35 cellular contexts compared by ENCODE assay signal in the genomic region with DNA sequence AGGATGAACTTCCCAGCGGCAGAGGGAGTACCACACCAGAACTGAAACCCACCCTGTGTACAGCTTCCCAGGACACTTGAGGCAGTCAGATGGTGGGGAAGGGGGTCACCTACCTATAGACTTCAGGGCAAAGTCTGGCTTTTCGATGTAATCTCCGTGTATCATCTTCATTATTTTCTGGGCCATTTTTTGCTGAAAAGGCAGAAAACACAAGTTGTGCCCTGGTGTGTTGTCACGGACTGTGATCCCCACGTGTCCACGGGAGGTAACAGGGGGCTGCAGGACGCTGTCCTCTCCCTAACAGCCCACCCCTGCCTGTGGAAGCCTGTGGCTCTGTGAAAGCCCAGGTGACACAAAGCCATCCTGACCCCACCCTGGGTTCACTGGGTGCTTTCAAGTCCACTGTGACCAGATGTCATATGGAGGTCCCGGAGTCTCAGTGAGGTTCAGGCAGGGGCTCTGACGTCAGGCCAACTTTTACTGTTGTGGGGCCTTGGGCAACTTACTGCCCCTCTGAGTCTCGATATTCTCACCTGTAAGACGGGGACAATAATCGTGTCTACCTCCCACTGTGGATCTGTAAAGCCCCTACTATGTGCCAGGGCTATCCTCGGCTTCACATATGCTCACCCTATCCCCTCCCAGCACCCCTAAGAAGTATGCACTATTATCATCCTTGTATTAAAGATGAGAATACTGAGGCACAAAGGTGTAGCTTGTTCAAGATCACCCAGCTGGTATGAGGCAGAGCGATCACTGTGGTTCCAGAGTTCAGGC. TPM values are rescaled to one million over a fixed set of nuclear protein-coding genes. Genes with fewer than 3 reads are reported as not detected.
"Had no signal": no experiment of that assay in that cellular context is flagged by ENCODE, and none has a peak within 500 bp of the region (broad histone marks: within the 10 kb centered on the region; RNA-seq: fewer than 3 reads in every experiment).

No MANE protein-coding gene starts in this region.

- H3K27me3 ChIP-seq: ascending aorta, cardiac muscle cell, neural progenitor cell, vagina had no signal

- H3K4me2 ChIP-seq: neural progenitor cell had no signal

- H3K4me3 Mint-ChIP-seq: activated CD8-positive, alpha-beta memory T cell treated with anti-CD3 and anti-CD28 coated beads, Interleukin-2, amount 10 ng/mL, durations not matched to agents 7 days and 5 days; activated CD8-positive, alpha-beta T cell treated with anti-CD3 and anti-CD28 coated beads, Interleukin-2, amount 10 ng/mL, durations not matched to agents 7 days and 5 days; activated naive CD8-positive, alpha-beta T cell treated with anti-CD3 and anti-CD28 coated beads, Interleukin-2, amount 10 ng/mL, durations not matched to agents 7 days and 5 days; brain; immature natural killer cell; natural killer cell; neural progenitor cell; stimulated activated naive CD8-positive, alpha-beta T cell treated with anti-CD3 and anti-CD28 coated beads, Interleukin-15, Interleukin-2, amounts not matched to agents 100 ng/mL and 50 ng/mL, for 24 hours; type B pancreatic cell; WTC11 had no signal

- H3K27me3 Mint-ChIP-seq: activated CD8-positive, alpha-beta memory T cell treated with anti-CD3 and anti-CD28 coated beads, Interleukin-2, amount 10 ng/mL, durations not matched to agents 7 days and 5 days; activated naive CD8-positive, alpha-beta T cell treated with anti-CD3 and anti-CD28 coated beads, Interleukin-2, amount 10 ng/mL, durations not matched to agents 7 days and 5 days; stimulated activated naive CD8-positive, alpha-beta T cell treated with anti-CD3 and anti-CD28 coated beads, Interleukin-15, Interleukin-2, amounts not matched to agents 100 ng/mL and 50 ng/mL, for 24 hours had no signal

- H3K4me3 ChIP-seq: ascending aorta, cardiac muscle cell, neural progenitor cell, thoracic aorta, vagina had no signal

- H3K9me3 Mint-ChIP-seq: immature natural killer cell, natural killer cell, type B pancreatic cell, WTC11 had no signal

- H3K4me1 ChIP-seq: ascending aorta, neural progenitor cell, vagina had no signal

- H3K36me3 Mint-ChIP-seq: activated CD8-positive, alpha-beta memory T cell treated with anti-CD3 and anti-CD28 coated beads, Interleukin-2, amount 10 ng/mL, durations not matched to agents 7 days and 5 days; brain; immature natural killer cell; natural killer cell; neural progenitor cell; type B pancreatic cell; WTC11 had no signal

- H3K36me3 ChIP-seq: ascending aorta, cardiac muscle cell, neural progenitor cell, thoracic aorta, vagina had no signal

- H3K27ac Mint-ChIP-seq: activated CD8-positive, alpha-beta memory T cell treated with anti-CD3 and anti-CD28 coated beads, Interleukin-2, amount 10 ng/mL, durations not matched to agents 7 days and 5 days; activated CD8-positive, alpha-beta T cell treated with anti-CD3 and anti-CD28 coated beads, Interleukin-2, amount 10 ng/mL, durations not matched to agents 7 days and 5 days; activated naive CD8-positive, alpha-beta T cell treated with anti-CD3 and anti-CD28 coated beads, Interleukin-2, amount 10 ng/mL, durations not matched to agents 7 days and 5 days; activated T-helper 2 cell treated with anti-CD3 and anti-CD28 coated beads, Interferon-gamma antibody, Interleukin-2, Interleukin-4, amounts not matched to agents 10 μg/mL and 5 μg/mL and 100 μg/mL, durations not matched to agents 14 hours and 24 hours and 36 hours; brain; natural killer cell; neural progenitor cell; stimulated activated naive CD8-positive, alpha-beta T cell treated with anti-CD3 and anti-CD28 coated beads, Interleukin-15, Interleukin-2, amounts not matched to agents 100 ng/mL and 50 ng/mL, for 24 hours; type B pancreatic cell; WTC11 had no signal

- DNase-seq: activated CD4-positive, alpha-beta T cell treated with anti-CD3 and anti-CD28 coated beads for 1 hour; activated CD4-positive, alpha-beta T cell treated with anti-CD3 and anti-CD28 coated beads, Interleukin-2, amount 50 U/mL, for 1 hour; activated CD8-positive, alpha-beta memory T cell treated with anti-CD3 and anti-CD28 coated beads, Interleukin-2, amount 10 ng/mL, durations not matched to agents 7 days and 5 days; activated CD8-positive, alpha-beta T cell treated with anti-CD3 and anti-CD28 coated beads, Interleukin-2, amount 10 ng/mL, durations not matched to agents 7 days and 5 days; activated naive CD8-positive, alpha-beta T cell treated with anti-CD3 and anti-CD28 coated beads, Interleukin-2, amount 10 ng/mL, durations not matched to agents 7 days and 5 days; activated T-cell treated with anti-CD3 and anti-CD28 coated beads, Interleukin-2, amount 50 U/mL, for 48 hours; cortex of kidney; head of caudate nucleus; hypothalamus; immature natural killer cell; natural killer cell; right cardiac atrium; stimulated activated CD4-positive, alpha-beta T cell treated with anti-CD3 and anti-CD28 coated beads, Interleukin-12 subunit alpha, Interleukin-12 subunit beta, amount 100 ng/mL, for 4 hours; stimulated activated CD4-positive, alpha-beta T cell treated with anti-CD3 and anti-CD28 coated beads, Interleukin-4, amount 100 ng/mL, for 1 hour; T-helper 2 cell had no signal

- ATAC-seq: activated CD8-positive, alpha-beta memory T cell treated with anti-CD3 and anti-CD28 coated beads, Interleukin-2, amount 10 ng/mL, durations not matched to agents 7 days and 5 days; activated CD8-positive, alpha-beta T cell treated with anti-CD3 and anti-CD28 coated beads, Interleukin-2, amount 10 ng/mL, durations not matched to agents 7 days and 5 days; natural killer cell; right cardiac atrium; WTC11 had no signal

- H3K9ac ChIP-seq: neural progenitor cell had no signal

- H2AFZ ChIP-seq: neural progenitor cell had no signal

- H3K27ac ChIP-seq: ascending aorta, cardiac muscle cell, neural progenitor cell, thoracic aorta, vagina had no signal

- H3K4me1 Mint-ChIP-seq: activated CD8-positive, alpha-beta memory T cell treated with anti-CD3 and anti-CD28 coated beads, Interleukin-2, amount 10 ng/mL, durations not matched to agents 7 days and 5 days; brain; immature natural killer cell; WTC11 had no signal

- FAIRE-seq: endothelial cell of umbilical vein had no signal

- H3K9me3 ChIP-seq: ascending aorta, thoracic aorta, vagina had no signal

RNA-seq across cellular contexts. Expression of gene SUN5, which starts 14.5 kb away (rescaled TPM):
- total RNA-seq: activated CD8-positive, alpha-beta memory T cell treated with anti-CD3 and anti-CD28 coated beads, Interleukin-2, amount 10 ng/mL, durations not matched to agents 7 days and 5 days; activated CD8-positive, alpha-beta T cell treated with anti-CD3 and anti-CD28 coated beads, Interleukin-2, amount 10 ng/mL, durations not matched to agents 7 days and 5 days; activated naive CD8-positive, alpha-beta T cell treated with anti-CD3 and anti-CD28 coated beads, Interleukin-2, amount 10 ng/mL, durations not matched to agents 7 days and 5 days; activated T-helper 2 cell treated with anti-CD3 and anti-CD28 coated beads, Interferon-gamma antibody, Interleukin-2, Interleukin-4, amounts not matched to agents 10 μg/mL and 5 μg/mL and 100 μg/mL, durations not matched to agents 14 hours and 24 hours and 36 hours; ascending aorta; cardiac muscle cell; cerebellum; endothelial cell of umbilical vein; fibroblast of lung; fibroblast of villous mesenchyme; kidney epithelial cell; lower leg skin; natural killer cell; omental fat pad; right cardiac atrium; skeletal muscle tissue; subcutaneous adipose tissue; thoracic aorta; vagina; WTC11 had no signal
- polyA plus RNA-seq: cardiac muscle cell, endothelial cell of umbilical vein, esophagus, fibroblast of lung, immature natural killer cell, right cardiac atrium had no signal

RNA-seq across cellular contexts. Expression of gene BPIFB2, which starts 17.8 kb away (rescaled TPM):
- total RNA-seq: activated CD8-positive, alpha-beta memory T cell treated with anti-CD3 and anti-CD28 coated beads, Interleukin-2, amount 10 ng/mL, durations not matched to agents 7 days and 5 days; activated CD8-positive, alpha-beta T cell treated with anti-CD3 and anti-CD28 coated beads, Interleukin-2, amount 10 ng/mL, durations not matched to agents 7 days and 5 days; activated naive CD8-positive, alpha-beta T cell treated with anti-CD3 and anti-CD28 coated beads, Interleukin-2, amount 10 ng/mL, durations not matched to agents 7 days and 5 days; activated T-helper 2 cell treated with anti-CD3 and anti-CD28 coated beads, Interferon-gamma antibody, Interleukin-2, Interleukin-4, amounts not matched to agents 10 μg/mL and 5 μg/mL and 100 μg/mL, durations not matched to agents 14 hours and 24 hours and 36 hours; ascending aorta; cardiac muscle cell; cerebellum; endothelial cell of umbilical vein; fibroblast of lung; fibroblast of villous mesenchyme; kidney epithelial cell; lower leg skin; natural killer cell; omental fat pad; right cardiac atrium; skeletal muscle tissue; subcutaneous adipose tissue; thoracic aorta; vagina had no signal
- polyA plus RNA-seq: cardiac muscle cell, endothelial cell of umbilical vein, fibroblast of lung, immature natural killer cell, right cardiac atrium had no signal

RNA-seq across cellular contexts. Expression of gene BPIFB6, which starts 41.8 kb away (rescaled TPM):
- total RNA-seq: activated CD8-positive, alpha-beta memory T cell treated with anti-CD3 and anti-CD28 coated beads, Interleukin-2, amount 10 ng/mL, durations not matched to agents 7 days and 5 days; activated CD8-positive, alpha-beta T cell treated with anti-CD3 and anti-CD28 coated beads, Interleukin-2, amount 10 ng/mL, durations not matched to agents 7 days and 5 days; activated naive CD8-positive, alpha-beta T cell treated with anti-CD3 and anti-CD28 coated beads, Interleukin-2, amount 10 ng/mL, durations not matched to agents 7 days and 5 days; activated T-helper 2 cell treated with anti-CD3 and anti-CD28 coated beads, Interferon-gamma antibody, Interleukin-2, Interleukin-4, amounts not matched to agents 10 μg/mL and 5 μg/mL and 100 μg/mL, durations not matched to agents 14 hours and 24 hours and 36 hours; ascending aorta; cardiac muscle cell; cerebellum; endothelial cell of umbilical vein; fibroblast of lung; fibroblast of villous mesenchyme; kidney epithelial cell; lower leg skin; natural killer cell; omental fat pad; right cardiac atrium; skeletal muscle tissue; subcutaneous adipose tissue; thoracic aorta; vagina; WTC11 had no signal
- polyA plus RNA-seq: cardiac muscle cell, endothelial cell of umbilical vein, esophagus, fibroblast of lung, immature natural killer cell, right cardiac atrium had no signal
